ENCODE assay signal across 1 cellular context in the genomic region with DNA sequence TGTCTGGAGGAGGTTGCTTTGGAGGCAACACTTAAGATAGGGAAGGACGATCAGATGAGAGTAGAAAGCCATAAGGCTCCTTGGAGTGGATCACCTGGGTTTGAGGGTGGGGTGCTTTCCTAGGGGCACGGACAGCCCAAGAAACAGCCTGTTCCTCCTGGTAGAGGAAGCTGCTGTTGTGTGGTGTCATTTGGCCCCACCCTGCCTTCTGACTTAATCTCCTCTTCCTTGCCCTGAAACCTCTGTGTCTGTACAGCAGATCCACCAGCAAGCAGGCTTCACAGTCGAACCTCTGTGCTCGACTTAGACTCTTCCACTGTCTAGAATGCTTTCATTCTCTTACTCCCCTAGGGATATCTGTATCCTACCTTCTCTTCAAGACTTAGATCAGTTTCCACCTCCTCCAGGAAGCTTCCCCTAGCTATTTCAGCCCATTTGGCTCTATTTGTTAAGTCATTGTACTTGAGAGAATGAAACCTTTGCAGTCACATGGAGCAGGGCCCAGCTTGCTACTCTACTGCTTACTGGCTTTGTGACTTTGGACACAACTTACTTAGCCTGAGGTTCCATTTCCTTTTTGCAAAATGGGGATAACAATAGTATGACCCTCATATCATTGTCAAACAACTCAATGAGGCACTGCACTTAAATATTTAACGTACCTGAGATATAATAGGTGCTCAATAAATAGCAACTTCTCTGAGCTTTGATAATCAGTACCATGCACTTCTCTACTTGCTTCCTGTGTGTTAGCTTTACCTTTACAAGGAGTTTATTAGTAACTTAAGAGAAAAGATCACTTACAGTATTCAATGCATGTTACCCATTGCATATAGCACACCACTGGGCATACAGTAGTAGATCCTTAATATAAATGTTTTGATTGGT.
TF ChIP-seq lines count a peak whose summit lies in the region.

No MANE protein-coding gene starts in this region.

TF ChIP-seq in SK-N-SH, 30 proteins besides CTCF, POLR2A, EP300 and RAD21 (continued from another document):
- TF ChIP-seq REST (IDR thresholded peaks at IDR 0.05; ENCODE audit: low read depth, low read length) (no peak), SIN3A (IDR thresholded peaks at IDR 0.05; ENCODE audit: borderline replicate concordance, low read depth, low read length) (no peak), JUND (IDR thresholded peaks at IDR 0.05) (no peak), NRF1 (IDR thresholded peaks at IDR 0.05; ENCODE audit: low read depth, low read length) (no peak), FOXM1 (IDR thresholded peaks at IDR 0.05; ENCODE audit: low read depth) (no peak), GATA2 (CRISPR knock-in tag; IDR thresholded peaks at IDR 0.05) (no peak)
TF ChIP-seq in SK-N-SH: peak in this region for 0.
